In genomic region chr20:44074252-44075151, GRCh38 we compare ENCODE assay signal across 10 cellular contexts.
A peak's percentile ranks its signal among the peaks of the same experiment; 100 is the strongest.
DNase-seq lines count a peak whose midpoint lies in the region; ATAC-seq and TF ChIP-seq lines count a peak whose summit lies in the region.
"Had no signal": no experiment of that assay in that cellular context is flagged by ENCODE, and none has a peak within 500 bp of the region (broad histone marks: within the 10 kb centered on the region; RNA-seq: fewer than 3 reads in every experiment).

No MANE protein-coding gene starts in this region.

- WGBS in stomach, 5 donors, result 67 to 82% (median 80%) methylated on average over 12 of the region's 12 CpGs

- CTCF ChIA-PET in activated CD4-positive, alpha-beta memory T cell treated with anti-CD3 and anti-CD28 coated beads, Interleukin-2, amount 10 ng/mL, durations not matched to agents 7 days and 5 days (lab: Charles Lee), result no interaction called here

- H3K36me3 Mint-ChIP-seq in T-helper 2 cell treated with Interferon-gamma antibody and Interleukin-4, amounts not matched to agents 5 μg/mL and 100 μg/mL, for 36 hours (ENCODE audit: low read depth), result no peaks in the 10 kb centered on the region
- H3K36me3 Mint-ChIP-seq in activated CD4-positive, alpha-beta memory T cell treated with anti-CD3 and anti-CD28 coated beads, Interleukin-2, amount 10 ng/mL, durations not matched to agents 7 days and 5 days (ENCODE audit: low read depth), result no peaks in the 10 kb centered on the region

- H3K27ac ChIP-seq in RWPE2 (ENCODE audit: poor library complexity, severe bottlenecking) (no peak overlapping the region), stomach (no peak overlapping the region)
- H3K27ac ChIP-seq: Peyer's patch had no signal

- DNase-seq in T-helper 2 cell treated with Interferon-gamma antibody and Interleukin-4, amounts not matched to agents 5 μg/mL and 100 μg/mL, for 36 hours (ENCODE audit: low spot score), result no peak
- DNase-seq in T-helper 2 cell, result no peak
- no peak for DNase-seq in RWPE2 (ENCODE audit: low spot score)
- peak; percentile 75 for DNase-seq in fibroblast of mammary gland (ENCODE audit: low read depth)
- DNase-seq in stomach, result peak; percentile 19
- DNase-seq in DMS153 (lab: John Stamatoyannopoulos, UW), result no peak
- DNase-seq in activated CD4-positive, alpha-beta memory T cell treated with anti-CD3 and anti-CD28 coated beads, Interleukin-2, amount 10 ng/mL, durations not matched to agents 7 days and 5 days, result no peak

- TF ChIP-seq CTCF in RWPE2 (IDR thresholded peaks at IDR 0.05; ENCODE audit: poor library complexity, severe bottlenecking), result peak; percentile 18
- TF ChIP-seq CTCF in fibroblast of mammary gland (conservative IDR thresholded peaks at IDR 0.05; ENCODE audit: control insufficient read depth, insufficient read depth, low read depth, low read length), result no peak
- no peak for TF ChIP-seq CTCF in stomach (IDR thresholded peaks at IDR 0.05)

- ATAC-seq in RWPE2 (ENCODE audit: low read depth) (peak; percentile 42; the same call in 2 of the 3 replicates), HG02642 (IDR thresholded peaks at IDR 0.05; ENCODE audit: poor library complexity, unreplicated experiment) (no peak)

- intact Hi-C loops in stomach (cut with DNase I; ENCODE audit: low total_unique reads), result loop anchor here (5.0 kb wide), 1 partner anchor 327 kb away; no protein-coding TSS in a partner anchor

- no peaks in the 10 kb centered on the region for H3K9me3 Mint-ChIP-seq in T-helper 2 cell treated with Interferon-gamma antibody and Interleukin-4, amounts not matched to agents 5 μg/mL and 100 μg/mL, for 36 hours
- no peaks in the 10 kb centered on the region for H3K9me3 Mint-ChIP-seq in activated CD4-positive, alpha-beta memory T cell treated with anti-CD3 and anti-CD28 coated beads, Interleukin-2, amount 10 ng/mL, durations not matched to agents 7 days and 5 days
- H3K9me3 Mint-ChIP-seq: stimulated activated naive CD8-positive, alpha-beta T cell treated with anti-CD3 and anti-CD28 coated beads, Interleukin-15, Interleukin-2, amounts not matched to agents 100 ng/mL and 50 ng/mL, for 24 hours had no signal

- peaks cover 4% of the 10 kb centered on the region for H3K27me3 Mint-ChIP-seq in T-helper 2 cell treated with Interferon-gamma antibody and Interleukin-4, amounts not matched to agents 5 μg/mL and 100 μg/mL, for 36 hours (ENCODE audit: low read depth)
- H3K27me3 Mint-ChIP-seq in activated CD4-positive, alpha-beta memory T cell treated with anti-CD3 and anti-CD28 coated beads, Interleukin-2, amount 10 ng/mL, durations not matched to agents 7 days and 5 days, result peaks cover 43% of the 10 kb centered on the region
- H3K27me3 Mint-ChIP-seq: stimulated activated naive CD8-positive, alpha-beta T cell treated with anti-CD3 and anti-CD28 coated beads, Interleukin-15, Interleukin-2, amounts not matched to agents 100 ng/mL and 50 ng/mL, for 24 hours had no signal

- peak overlapping the region; percentile 18 for H3K27ac Mint-ChIP-seq in T-helper 2 cell treated with Interferon-gamma antibody and Interleukin-4, amounts not matched to agents 5 μg/mL and 100 μg/mL, for 36 hours
- H3K27ac Mint-ChIP-seq in activated CD4-positive, alpha-beta memory T cell treated with anti-CD3 and anti-CD28 coated beads, Interleukin-2, amount 10 ng/mL, durations not matched to agents 7 days and 5 days, result no peak overlapping the region
- H3K27ac Mint-ChIP-seq: stimulated activated naive CD8-positive, alpha-beta T cell treated with anti-CD3 and anti-CD28 coated beads, Interleukin-15, Interleukin-2, amounts not matched to agents 100 ng/mL and 50 ng/mL, for 24 hours had no signal

- H3K4me3 Mint-ChIP-seq in T-helper 2 cell treated with Interferon-gamma antibody and Interleukin-4, amounts not matched to agents 5 μg/mL and 100 μg/mL, for 36 hours, result no peak overlapping the region
- no peak overlapping the region for H3K4me3 Mint-ChIP-seq in activated CD4-positive, alpha-beta memory T cell treated with anti-CD3 and anti-CD28 coated beads, Interleukin-2, amount 10 ng/mL, durations not matched to agents 7 days and 5 days
- H3K4me3 Mint-ChIP-seq: stimulated activated naive CD8-positive, alpha-beta T cell treated with anti-CD3 and anti-CD28 coated beads, Interleukin-15, Interleukin-2, amounts not matched to agents 100 ng/mL and 50 ng/mL, for 24 hours had no signal

- no peaks in the 10 kb centered on the region for H3K27me3 ChIP-seq in RWPE2 (ENCODE audit: insufficient read depth, poor library complexity, severe bottlenecking)
- H3K27me3 ChIP-seq in stomach, result peaks cover 0 to 5% (median 0%) of the 10 kb centered on the region in 3 donors
- H3K27me3 ChIP-seq: Peyer's patch had no signal

- no peaks in the 10 kb centered on the region for H3K4me1 ChIP-seq in RWPE2 (ENCODE audit: insufficient read depth, poor library complexity, severe bottlenecking)
- H3K4me1 ChIP-seq in stomach, result peaks cover 0 to 10% (median 4%) of the 10 kb centered on the region in 4 donors

- TF ChIP-seq EP300 in stomach (IDR thresholded peaks at IDR 0.05), result no peak

- no peak for TF ChIP-seq POLR2A in stomach (IDR thresholded peaks at IDR 0.05)

- H3K4me3 ChIP-seq in RWPE2 (ENCODE audit: severe bottlenecking) (no peak overlapping the region), fibroblast of mammary gland (ENCODE audit: control insufficient read depth, low read depth, low read length) (no peak overlapping the region), stomach (no peak overlapping the region)
- H3K4me3 ChIP-seq: Peyer's patch had no signal

- H3K9me3 ChIP-seq in RWPE2 (ENCODE audit: severe bottlenecking), result no peaks in the 10 kb centered on the region
- H3K9me3 ChIP-seq in stomach, result no peaks in the 10 kb centered on the region
- H3K9me3 ChIP-seq: Peyer's patch had no signal

- POLR2A ChIA-PET in activated CD4-positive, alpha-beta memory T cell treated with anti-CD3 and anti-CD28 coated beads, Interleukin-2, amount 10 ng/mL, durations not matched to agents 7 days and 5 days (lab: Charles Lee), result interaction anchor here (1.1 kb wide), 1 partner anchor 55 kb away, joined by 3 read pairs; no protein-coding TSS in a partner anchor

- H3K36me3 ChIP-seq in RWPE2 (ENCODE audit: low read depth) (no peaks in the 10 kb centered on the region), stomach (no peaks in the 10 kb centered on the region)
- H3K36me3 ChIP-seq: Peyer's patch had no signal

- H3K4me1 Mint-ChIP-seq in T-helper 2 cell treated with Interferon-gamma antibody and Interleukin-4, amounts not matched to agents 5 μg/mL and 100 μg/mL, for 36 hours (ENCODE audit: low read depth), result peaks cover 63% of the 10 kb centered on the region
- peaks cover 35% of the 10 kb centered on the region for H3K4me1 Mint-ChIP-seq in activated CD4-positive, alpha-beta memory T cell treated with anti-CD3 and anti-CD28 coated beads, Interleukin-2, amount 10 ng/mL, durations not matched to agents 7 days and 5 days

Comparison
In these comparisons a context has a peak if more than half of its experiments do, and no peak if none do; other contexts are left out.
1. DNase-seq: peak in fibroblast of mammary gland (single experiment) and stomach (single experiment); none in T-helper 2 cell treated with Interferon-gamma antibody and Interleukin-4, amounts not matched to agents 5 μg/mL and 100 μg/mL, for 36 hours (single experiment), T-helper 2 cell (0 of 5), RWPE2 (single experiment), DMS153 (single experiment) and activated CD4-positive, alpha-beta memory T cell treated with anti-CD3 and anti-CD28 coated beads, Interleukin-2, amount 10 ng/mL, durations not matched to agents 7 days and 5 days (single experiment).